In the genomic region with DNA sequence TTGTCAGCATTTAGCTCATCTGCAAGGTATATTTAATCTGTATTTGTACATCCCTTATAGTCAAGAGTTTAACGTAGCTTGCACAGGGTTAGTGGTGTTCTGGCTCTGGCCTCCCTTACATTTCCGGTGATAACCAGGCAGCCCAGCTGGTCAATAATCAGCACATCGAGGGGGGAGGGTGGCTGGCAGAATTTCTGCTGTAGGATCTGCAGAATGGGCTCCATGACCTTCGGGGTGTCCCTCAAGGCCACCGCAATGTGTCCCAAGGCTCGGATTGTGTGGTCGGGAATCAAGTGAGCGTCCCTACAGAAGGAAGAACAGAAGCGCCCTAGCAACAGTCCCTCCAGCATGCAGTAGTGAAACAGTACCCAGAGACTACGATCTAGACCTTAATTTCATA, we compare ENCODE assay signal across 31 cellular contexts. TPM values are rescaled to one million over a fixed set of nuclear protein-coding genes. Genes with fewer than 3 reads are reported as not detected.
"Had no signal": no experiment of that assay in that cellular context is flagged by ENCODE, and none has a peak within 500 bp of the region (broad histone marks: within the 10 kb centered on the region; RNA-seq: fewer than 3 reads in every experiment).

No MANE protein-coding gene starts in this region.

- H3K9me3 Mint-ChIP-seq: activated B cell treated with CpG ODN at 0.5 μM for 24 hours; activated CD8-positive, alpha-beta T cell treated with anti-CD3 and anti-CD28 coated beads for 36 hours; activated naive CD4-positive, alpha-beta T cell treated with anti-CD3 and anti-CD28 coated beads, Interleukin-2, amount 50 U/mL, for 24 hours; activated T-cell treated with anti-CD3 and anti-CD28 coated beads, Interleukin-2, amount 50 U/mL, for 4 hours; activated T-helper 2 cell treated with anti-CD3 and anti-CD28 coated beads, Interferon-gamma antibody, Interleukin-2, Interleukin-4, amounts not matched to agents 10 μg/mL and 5 μg/mL and 100 μg/mL, durations not matched to agents 14 hours and 24 hours and 36 hours; effector memory CD8-positive, alpha-beta T cell; naive thymus-derived CD8-positive, alpha-beta T cell; neural crest cell; stimulated activated memory B cell treated with anti-CD40 and anti-IgM and Interleukin-4, amounts not matched to agents 10 μg/mL and 1 μg/mL and 100 μg/mL, for 72 hours had no signal

- H3K27ac ChIP-seq: coronary artery, gastrocnemius medialis, pancreas, psoas muscle, sigmoid colon, stomach, transverse colon, vagina had no signal

- H3K27ac Mint-ChIP-seq: activated B cell treated with CpG ODN at 0.5 μM for 24 hours; activated CD8-positive, alpha-beta T cell treated with anti-CD3 and anti-CD28 coated beads for 36 hours; activated naive CD4-positive, alpha-beta T cell treated with anti-CD3 and anti-CD28 coated beads, Interleukin-2, amount 50 U/mL, for 24 hours; activated T-helper 2 cell treated with anti-CD3 and anti-CD28 coated beads, Interferon-gamma antibody, Interleukin-2, Interleukin-4, amounts not matched to agents 10 μg/mL and 5 μg/mL and 100 μg/mL, durations not matched to agents 14 hours and 24 hours and 36 hours; effector memory CD8-positive, alpha-beta T cell; naive thymus-derived CD8-positive, alpha-beta T cell; stimulated activated memory B cell treated with anti-CD40 and anti-IgM and Interleukin-4, amounts not matched to agents 10 μg/mL and 1 μg/mL and 100 μg/mL, for 72 hours had no signal

- H3K4me1 ChIP-seq: gastrocnemius medialis, pancreas, psoas muscle, sigmoid colon, stomach, transverse colon, vagina had no signal

- DNase-seq: activated B cell treated with CpG ODN at 0.5 μM for 24 hours; activated CD4-positive, alpha-beta T cell treated with anti-CD3 and anti-CD28 coated beads, Interleukin-2, amount 50 U/mL, for 1 hour; activated CD8-positive, alpha-beta T cell treated with anti-CD3 and anti-CD28 coated beads for 36 hours; activated T-cell treated with anti-CD3 and anti-CD28 coated beads, Interleukin-2, amount 50 U/mL, for 4 hours; anterior cingulate cortex; effector memory CD8-positive, alpha-beta T cell; erythroblast; gastrocnemius medialis; glutamatergic neuron; left ventricle myocardium superior; naive thymus-derived CD8-positive, alpha-beta T cell; nucleus accumbens; pancreas; psoas muscle; sigmoid colon; small intestine; stimulated activated CD4-positive, alpha-beta T cell treated with anti-CD3 and anti-CD28 coated beads, Interleukin-1b, Interleukin-23, amount 100 ng/mL, for 48 hours; stimulated activated CD4-positive, alpha-beta T cell treated with anti-CD3 and anti-CD28 coated beads, Interleukin-4, amount 100 ng/mL, for 4 hours; stimulated activated CD8-positive, alpha-beta memory T cell treated with anti-CD3 and anti-CD28 coated beads, Interleukin-4, amount 100 ng/mL, for 48 hours; stomach; T-helper 9 cell; transverse colon had no signal

- H3K9me3 ChIP-seq: gastrocnemius medialis, pancreas, psoas muscle, sigmoid colon, stomach, transverse colon, vagina had no signal

- ATAC-seq: activated CD8-positive, alpha-beta T cell treated with anti-CD3 and anti-CD28 coated beads for 36 hours; activated T-cell treated with anti-CD3 and anti-CD28 coated beads, Interleukin-2, amount 50 U/mL, for 4 hours; effector memory CD8-positive, alpha-beta T cell; gastrocnemius medialis; left ventricle myocardium superior; naive thymus-derived CD8-positive, alpha-beta T cell; pancreas; psoas muscle; stimulated activated memory B cell treated with anti-CD40 and anti-IgM and Interleukin-4, amounts not matched to agents 10 μg/mL and 1 μg/mL and 100 μg/mL, for 72 hours had no signal

- FAIRE-seq: islet of Langerhans, pancreas, small intestine, TTC549 had no signal

- H3K4me3 Mint-ChIP-seq: activated B cell treated with CpG ODN at 0.5 μM for 24 hours; activated CD8-positive, alpha-beta T cell treated with anti-CD3 and anti-CD28 coated beads for 36 hours; activated naive CD4-positive, alpha-beta T cell treated with anti-CD3 and anti-CD28 coated beads, Interleukin-2, amount 50 U/mL, for 24 hours; activated T-cell treated with anti-CD3 and anti-CD28 coated beads, Interleukin-2, amount 50 U/mL, for 4 hours; effector memory CD8-positive, alpha-beta T cell; naive thymus-derived CD8-positive, alpha-beta T cell; neural crest cell; stimulated activated memory B cell treated with anti-CD40 and anti-IgM and Interleukin-4, amounts not matched to agents 10 μg/mL and 1 μg/mL and 100 μg/mL, for 72 hours had no signal

- H3K27me3 ChIP-seq: gastrocnemius medialis, pancreas, sigmoid colon, stomach, transverse colon, vagina had no signal

- H3K4me3 ChIP-seq: coronary artery, gastrocnemius medialis, pancreas, psoas muscle, sigmoid colon, stomach, transverse colon, vagina had no signal

- H3K27me3 Mint-ChIP-seq: activated B cell treated with CpG ODN at 0.5 μM for 24 hours; activated CD8-positive, alpha-beta T cell treated with anti-CD3 and anti-CD28 coated beads for 36 hours; activated naive CD4-positive, alpha-beta T cell treated with anti-CD3 and anti-CD28 coated beads, Interleukin-2, amount 50 U/mL, for 24 hours; effector memory CD8-positive, alpha-beta T cell; naive thymus-derived CD8-positive, alpha-beta T cell; stimulated activated memory B cell treated with anti-CD40 and anti-IgM and Interleukin-4, amounts not matched to agents 10 μg/mL and 1 μg/mL and 100 μg/mL, for 72 hours had no signal

- H3K4me1 Mint-ChIP-seq: activated naive CD4-positive, alpha-beta T cell treated with anti-CD3 and anti-CD28 coated beads, Interleukin-2, amount 50 U/mL, for 24 hours; neural crest cell; stimulated activated memory B cell treated with anti-CD40 and anti-IgM and Interleukin-4, amounts not matched to agents 10 μg/mL and 1 μg/mL and 100 μg/mL, for 72 hours had no signal

RNA-seq across cellular contexts. Expression of gene SERPIND1, which starts 25.1 kb away (rescaled TPM):
- total RNA-seq: activated B cell treated with CpG ODN at 0.5 μM for 24 hours; activated CD8-positive, alpha-beta T cell treated with anti-CD3 and anti-CD28 coated beads for 36 hours; activated T-helper 2 cell treated with anti-CD3 and anti-CD28 coated beads, Interferon-gamma antibody, Interleukin-2, Interleukin-4, amounts not matched to agents 10 μg/mL and 5 μg/mL and 100 μg/mL, durations not matched to agents 14 hours and 24 hours and 36 hours; left ventricle myocardium superior; naive thymus-derived CD8-positive, alpha-beta T cell; neural crest cell; psoas muscle; sigmoid colon; T-helper 1 cell treated with Interleukin-12 subunit alpha and Interleukin-12 subunit beta and Interleukin-4 antibody, amounts not matched to agents 30 ng/mL and 1 ng/mL, for 36 hours; transverse colon; vagina had no signal
- polyA plus RNA-seq: naive thymus-derived CD8-positive, alpha-beta T cell had no signal
